In genomic region chr10:70324341-70324861, GRCh38 we compare ENCODE assay signal across 11 cellular contexts. TPM values are rescaled to one million over a fixed set of nuclear protein-coding genes. Genes with fewer than 3 reads are reported as not detected.
A peak's percentile ranks its signal among the peaks of the same experiment; 100 is the strongest.
DNase-seq lines count a peak whose midpoint lies in the region; ATAC-seq and TF ChIP-seq lines count a peak whose summit lies in the region.
"Had no signal": no experiment of that assay in that cellular context is flagged by ENCODE, and none has a peak within 500 bp of the region (broad histone marks: within the 10 kb centered on the region; RNA-seq: fewer than 3 reads in every experiment).

No MANE protein-coding gene starts in this region.

- peak overlapping the region in 4 of 5 donors; percentile 12 to 44 (median 36) for H3K4me3 Mint-ChIP-seq in immature natural killer cell
- H3K4me3 Mint-ChIP-seq: brain; T-helper 1 cell treated with Interleukin-12 subunit alpha and Interleukin-12 subunit beta and Interleukin-4 antibody, amounts not matched to agents 30 μg/mL and 1 μg/mL, for 36 hours had no signal

- H3K4me2 ChIP-seq in BLaER1 (peak overlapping the region; percentile 91), OCI-LY3 (ENCODE audit: low read length) (0 out of 2 replicates have a peak overlapping the region, but pooled peaks have one; percentile 8)

- H3K27me3 ChIP-seq in BLaER1: peaks cover 6% of the 10 kb centered on the region; the same call in 1 of the 2 replicates
- H3K27me3 ChIP-seq in OCI-LY3 (ENCODE audit: low read depth, low read length): no peaks in the 10 kb centered on the region

- DNase-seq in immature natural killer cell (peak; percentile 28 to 31 (median 28)), superior temporal gyrus (ENCODE audit: extremely low spot score) (no peak)
- DNase-seq: NCI-H1417 treated with DMSO at 0.1 percent for 48 hours had no signal

- H3K27ac ChIP-seq in BLaER1 (peak overlapping the region; percentile 61), OCI-LY3 (ENCODE audit: low read length) (no peak overlapping the region)

- H3K4me3 ChIP-seq in BLaER1: peak overlapping the region; percentile 31
- H3K4me3 ChIP-seq in OCI-LY3 (ENCODE audit: low read length): no peak overlapping the region

- no peak overlapping the region for H2AFZ ChIP-seq in OCI-LY3 (ENCODE audit: low read depth, low read length)

- H3K4me1 Mint-ChIP-seq in immature natural killer cell: peaks cover 36 to 44% of the 10 kb centered on the region in 2 donors

- ATAC-seq in GM19463 (IDR thresholded peaks at IDR 0.05; ENCODE audit: unreplicated experiment): peak; percentile 87
- no peak for ATAC-seq in HG03196 (IDR thresholded peaks at IDR 0.05; ENCODE audit: unreplicated experiment)
- ATAC-seq in HG03439 (IDR thresholded peaks at IDR 0.05; ENCODE audit: unreplicated experiment): no peak
- no peak for ATAC-seq in GM19324 (IDR thresholded peaks at IDR 0.05; ENCODE audit: low FRiP score, unreplicated experiment)

- H3K4me1 ChIP-seq in BLaER1 (peaks cover 61% of the 10 kb centered on the region), OCI-LY3 (ENCODE audit: low read length) (peaks cover 31% of the 10 kb centered on the region)

- peak overlapping the region in 5 of 6 donors; percentile 24 to 92 (median 53) for H3K27ac Mint-ChIP-seq in immature natural killer cell

- peaks cover 0 to under 1% (median 0%) of the 10 kb centered on the region in 3 donors for H3K36me3 Mint-ChIP-seq in immature natural killer cell
- H3K36me3 Mint-ChIP-seq: brain had no signal

- peaks cover 4% of the 10 kb centered on the region; the same call in 1 of the 2 replicates for H3K36me3 ChIP-seq in BLaER1
- H3K36me3 ChIP-seq in OCI-LY3 (replicated peaks; ENCODE audit: low read depth, low read length): no peaks in the 10 kb centered on the region

- H3K79me2 ChIP-seq in OCI-LY3 (ENCODE audit: low read length): no peaks in the 10 kb centered on the region

- no peaks in the 10 kb centered on the region for H3K9me3 Mint-ChIP-seq in immature natural killer cell
- H3K9me3 Mint-ChIP-seq: T-helper 1 cell treated with Interleukin-12 subunit alpha and Interleukin-12 subunit beta and Interleukin-4 antibody, amounts not matched to agents 30 μg/mL and 1 μg/mL, for 36 hours had no signal

- H3K27me3 Mint-ChIP-seq in immature natural killer cell (ENCODE audit: low read depth in 3 of 3): no peaks in the 10 kb centered on the region

- H3K9ac ChIP-seq in BLaER1: 0 out of 2 replicates have a peak overlapping the region, but pooled peaks have one; percentile 20
- H3K9ac ChIP-seq in OCI-LY3 (ENCODE audit: low read length): no peak overlapping the region

- TF ChIP-seq CTCF in OCI-LY3 (IDR thresholded peaks at IDR 0.05; ENCODE audit: low read depth, low read length): no peak

- H3K9me3 ChIP-seq in BLaER1 (no peaks in the 10 kb centered on the region), OCI-LY3 (ENCODE audit: insufficient read depth, low read length) (no peaks in the 10 kb centered on the region)

- H4K20me1 ChIP-seq in BLaER1 (peaks cover 83% of the 10 kb centered on the region), OCI-LY3 (ENCODE audit: insufficient read depth, low read length) (no peaks in the 10 kb centered on the region)

RNA-seq across cellular contexts. Expression of gene NPFFR1, which starts 40.6 kb away (rescaled TPM):
- polyA plus RNA-seq in immature natural killer cell: not detected

RNA-seq across cellular contexts. Expression of gene LRRC20, which starts 58.0 kb away (rescaled TPM):
- 1 to 10 TPM; 1.1 to 1.4 (median 1.2) TPM for polyA plus RNA-seq in immature natural killer cell
